In the genomic region with DNA sequence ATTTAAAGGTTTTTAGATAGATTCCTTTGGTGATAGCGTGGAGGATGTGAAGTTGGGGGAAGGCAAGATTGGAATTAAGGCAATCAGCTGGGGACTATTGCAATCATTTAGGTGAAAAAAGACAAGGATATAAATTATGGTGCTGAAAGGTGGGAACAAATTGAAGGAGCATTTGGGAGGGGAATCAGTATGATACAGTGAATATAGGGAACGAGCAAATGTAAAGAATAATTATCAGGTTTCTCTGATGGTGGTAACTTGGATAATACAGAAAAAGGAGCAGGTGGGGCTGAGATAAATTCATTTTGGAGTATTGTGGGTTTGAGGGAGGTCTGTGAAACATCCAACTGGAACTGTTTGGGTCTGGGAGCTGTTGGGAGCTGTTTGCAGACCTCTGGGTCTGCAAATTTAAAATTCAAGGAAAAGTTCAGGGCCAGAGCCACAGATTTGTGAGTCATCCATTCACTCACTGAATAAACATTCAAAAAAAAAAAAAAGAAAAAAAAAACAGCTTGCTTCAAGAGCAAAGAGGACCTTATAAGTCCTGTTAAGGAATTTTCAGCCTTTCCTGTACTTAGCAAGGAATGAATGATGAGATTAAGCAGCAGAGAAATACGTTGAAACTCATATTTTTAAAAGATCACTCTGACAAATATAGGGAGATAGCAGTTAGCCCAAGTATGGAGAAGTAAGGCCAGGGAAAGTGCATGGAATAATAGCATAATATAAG, we compare ENCODE assay signal across 1 cellular context.
A peak's percentile ranks its signal among the peaks of the same experiment; 100 is the strongest.
TF ChIP-seq lines count a peak whose summit lies in the region.

No MANE protein-coding gene starts in this region.

TF ChIP-seq in HepG2, 621 proteins besides CTCF, POLR2A, EP300 and RAD21 (continued from another document and continues in another):
- TF ChIP-seq NFE2 (CRISPR knock-in tag; IDR thresholded peaks at IDR 0.05) (no peak), ZNF563 (CRISPR knock-in tag; IDR thresholded peaks at IDR 0.05) (no peak), ZFY (CRISPR knock-in tag; IDR thresholded peaks at IDR 0.05) (no peak), ZNF660 (CRISPR knock-in tag; IDR thresholded peaks at IDR 0.05; ENCODE audit: borderline replicate concordance, low read depth) (no peak), HHEX (CRISPR knock-in tag; IDR thresholded peaks at IDR 0.05) (no peak), ZMYM3 (CRISPR knock-in tag; IDR thresholded peaks at IDR 0.05) (no peak), ZNF224 (CRISPR knock-in tag; IDR thresholded peaks at IDR 0.05) (no peak), MAFG (CRISPR knock-in tag; IDR thresholded peaks at IDR 0.05) (no peak), NFIB (CRISPR knock-in tag; IDR thresholded peaks at IDR 0.05; ENCODE audit: borderline replicate concordance) (no peak), CEBPB (IDR thresholded peaks at IDR 0.05; ENCODE audit: borderline replicate concordance, low read depth, low read length) (no peak), LCORL (IDR thresholded peaks at IDR 0.05) (no peak), LCORL (CRISPR knock-in tag; IDR thresholded peaks at IDR 0.05) (no peak; the same call in 1 of the 2 replicates), EZH2 (conservative IDR thresholded peaks at IDR 0.05; ENCODE audit: low read depth, low read length) (no peak), TOE1 (CRISPR knock-in tag; IDR thresholded peaks at IDR 0.05) (no peak; the same call in 1 of the 2 replicates), FOSL1 (CRISPR knock-in tag; IDR thresholded peaks at IDR 0.05; ENCODE audit: borderline replicate concordance) (peak; percentile 86), ZNF547 (CRISPR knock-in tag; IDR thresholded peaks at IDR 0.05) (no peak), PRPF4 (IDR thresholded peaks at IDR 0.05; ENCODE audit: low read depth, low read length, poor library complexity, severe bottlenecking) (no peak), ZNF652 (CRISPR knock-in tag; IDR thresholded peaks at IDR 0.05; ENCODE audit: borderline replicate concordance, low read depth) (no peak), ATRX (CRISPR knock-in tag; IDR thresholded peaks at IDR 0.05; ENCODE audit: borderline replicate concordance) (no peak), RCOR2 (CRISPR knock-in tag; IDR thresholded peaks at IDR 0.05) (peak; percentile 31; the same call in 1 of the 2 replicates), MLLT10 (CRISPR knock-in tag; IDR thresholded peaks at IDR 0.05) (no peak), ZNF20 (CRISPR knock-in tag; IDR thresholded peaks at IDR 0.05) (no peak), PHF21A (CRISPR knock-in tag; IDR thresholded peaks at IDR 0.05) (peak; percentile 57; the same call in 1 of the 2 replicates), CBX5 (CRISPR knock-in tag; IDR thresholded peaks at IDR 0.05; ENCODE audit: borderline replicate concordance) (no peak), AGO2 (optimal IDR thresholded peaks at IDR 0.05; ENCODE audit: low read depth, low read length) (no peak), HNRNPUL1 (IDR thresholded peaks at IDR 0.05; ENCODE audit: low read depth, low read length) (no peak), TARDBP (CRISPR knock-in tag; IDR thresholded peaks at IDR 0.05) (no peak), ZNF317 (CRISPR knock-in tag; IDR thresholded peaks at IDR 0.05) (peak; percentile 53; the same call in 1 of the 2 replicates), MYC (CRISPR knock-in tag; IDR thresholded peaks at IDR 0.05; ENCODE audit: borderline replicate concordance) (no peak), ZNF354B (CRISPR knock-in tag; IDR thresholded peaks at IDR 0.05) (no peak), GATAD2A (CRISPR knock-in tag; IDR thresholded peaks at IDR 0.05) (peak; percentile 83), RFX5 (IDR thresholded peaks at IDR 0.05; ENCODE audit: low read depth, low read length) (no peak), ZNF121 (CRISPR knock-in tag; IDR thresholded peaks at IDR 0.05) (no peak), ZNF468 (CRISPR knock-in tag; IDR thresholded peaks at IDR 0.05) (no peak), SRY (CRISPR knock-in tag; IDR thresholded peaks at IDR 0.05) (no peak), RARG (CRISPR knock-in tag; IDR thresholded peaks at IDR 0.05; ENCODE audit: low read depth) (no peak), SIN3A (IDR thresholded peaks at IDR 0.05; ENCODE audit: borderline replicate concordance, low read depth, low read length) (no peak), FOXC1 (CRISPR knock-in tag; IDR thresholded peaks at IDR 0.05; ENCODE audit: borderline replicate concordance) (no peak), ZNF883 (CRISPR knock-in tag; IDR thresholded peaks at IDR 0.05; ENCODE audit: not compliant biosample characterization) (no peak), SRSF4 (IDR thresholded peaks at IDR 0.05; ENCODE audit: low read depth, low read length, poor library complexity, severe bottlenecking) (no peak), ARHGAP35 (CRISPR knock-in tag; IDR thresholded peaks at IDR 0.05; ENCODE audit: borderline replicate concordance) (no peak), ZNF451 (CRISPR knock-in tag; IDR thresholded peaks at IDR 0.05) (no peak), NR2F2 (IDR thresholded peaks at IDR 0.05; ENCODE audit: borderline replicate concordance, low read depth) (0 out of 2 replicates have a peak, but pooled peaks have one; percentile 45), SYNCRIP (IDR thresholded peaks at IDR 0.05; ENCODE audit: insufficient read depth, low read depth, low read length) (no peak), SOX6 (IDR thresholded peaks at IDR 0.05) (no peak), SOX6 (CRISPR knock-in tag; IDR thresholded peaks at IDR 0.05) (peak; percentile 77), ZNF891 (CRISPR knock-in tag; IDR thresholded peaks at IDR 0.05) (no peak), NCOA2 (CRISPR knock-in tag; IDR thresholded peaks at IDR 0.05) (peak; percentile 88), ZNF367 (CRISPR knock-in tag; IDR thresholded peaks at IDR 0.05; ENCODE audit: borderline replicate concordance) (no peak), ZNF230 (CRISPR knock-in tag; IDR thresholded peaks at IDR 0.05) (no peak), KDM3A (CRISPR knock-in tag; IDR thresholded peaks at IDR 0.05; ENCODE audit: low read depth) (no peak), NR2F6 (IDR thresholded peaks at IDR 0.05) (peak; percentile 42; the same call in 1 of the 2 replicates), NR2F6 (CRISPR knock-in tag; IDR thresholded peaks at IDR 0.05) (peak; percentile 55; the same call in 1 of the 2 replicates), KLF9 (CRISPR knock-in tag; IDR thresholded peaks at IDR 0.05; ENCODE audit: low read depth) (0 out of 2 replicates have a peak, but pooled peaks have one; percentile 37), IRX3 (CRISPR knock-in tag; IDR thresholded peaks at IDR 0.05; ENCODE audit: borderline replicate concordance, low read depth) (no peak)
- TF ChIP-seq, protein P1, sequence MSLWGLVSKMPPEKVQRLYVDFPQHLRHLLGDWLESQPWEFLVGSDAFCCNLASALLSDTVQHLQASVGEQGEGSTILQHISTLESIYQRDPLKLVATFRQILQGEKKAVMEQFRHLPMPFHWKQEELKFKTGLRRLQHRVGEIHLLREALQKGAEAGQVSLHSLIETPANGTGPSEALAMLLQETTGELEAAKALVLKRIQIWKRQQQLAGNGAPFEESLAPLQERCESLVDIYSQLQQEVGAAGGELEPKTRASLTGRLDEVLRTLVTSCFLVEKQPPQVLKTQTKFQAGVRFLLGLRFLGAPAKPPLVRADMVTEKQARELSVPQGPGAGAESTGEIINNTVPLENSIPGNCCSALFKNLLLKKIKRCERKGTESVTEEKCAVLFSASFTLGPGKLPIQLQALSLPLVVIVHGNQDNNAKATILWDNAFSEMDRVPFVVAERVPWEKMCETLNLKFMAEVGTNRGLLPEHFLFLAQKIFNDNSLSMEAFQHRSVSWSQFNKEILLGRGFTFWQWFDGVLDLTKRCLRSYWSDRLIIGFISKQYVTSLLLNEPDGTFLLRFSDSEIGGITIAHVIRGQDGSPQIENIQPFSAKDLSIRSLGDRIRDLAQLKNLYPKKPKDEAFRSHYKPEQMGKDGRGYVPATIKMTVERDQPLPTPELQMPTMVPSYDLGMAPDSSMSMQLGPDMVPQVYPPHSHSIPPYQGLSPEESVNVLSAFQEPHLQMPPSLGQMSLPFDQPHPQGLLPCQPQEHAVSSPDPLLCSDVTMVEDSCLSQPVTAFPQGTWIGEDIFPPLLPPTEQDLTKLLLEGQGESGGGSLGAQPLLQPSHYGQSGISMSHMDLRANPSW (CRISPR knock-in tag; IDR thresholded peaks at IDR 0.05; ENCODE audit: borderline replicate concordance), result 0 out of 2 replicates have a peak, but pooled peaks have one; percentile 19
- TF ChIP-seq, protein P2, sequence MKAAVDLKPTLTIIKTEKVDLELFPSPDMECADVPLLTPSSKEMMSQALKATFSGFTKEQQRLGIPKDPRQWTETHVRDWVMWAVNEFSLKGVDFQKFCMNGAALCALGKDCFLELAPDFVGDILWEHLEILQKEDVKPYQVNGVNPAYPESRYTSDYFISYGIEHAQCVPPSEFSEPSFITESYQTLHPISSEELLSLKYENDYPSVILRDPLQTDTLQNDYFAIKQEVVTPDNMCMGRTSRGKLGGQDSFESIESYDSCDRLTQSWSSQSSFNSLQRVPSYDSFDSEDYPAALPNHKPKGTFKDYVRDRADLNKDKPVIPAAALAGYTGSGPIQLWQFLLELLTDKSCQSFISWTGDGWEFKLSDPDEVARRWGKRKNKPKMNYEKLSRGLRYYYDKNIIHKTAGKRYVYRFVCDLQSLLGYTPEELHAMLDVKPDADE (CRISPR knock-in tag; IDR thresholded peaks at IDR 0.05), result no peak
- TF ChIP-seq, protein P3, sequence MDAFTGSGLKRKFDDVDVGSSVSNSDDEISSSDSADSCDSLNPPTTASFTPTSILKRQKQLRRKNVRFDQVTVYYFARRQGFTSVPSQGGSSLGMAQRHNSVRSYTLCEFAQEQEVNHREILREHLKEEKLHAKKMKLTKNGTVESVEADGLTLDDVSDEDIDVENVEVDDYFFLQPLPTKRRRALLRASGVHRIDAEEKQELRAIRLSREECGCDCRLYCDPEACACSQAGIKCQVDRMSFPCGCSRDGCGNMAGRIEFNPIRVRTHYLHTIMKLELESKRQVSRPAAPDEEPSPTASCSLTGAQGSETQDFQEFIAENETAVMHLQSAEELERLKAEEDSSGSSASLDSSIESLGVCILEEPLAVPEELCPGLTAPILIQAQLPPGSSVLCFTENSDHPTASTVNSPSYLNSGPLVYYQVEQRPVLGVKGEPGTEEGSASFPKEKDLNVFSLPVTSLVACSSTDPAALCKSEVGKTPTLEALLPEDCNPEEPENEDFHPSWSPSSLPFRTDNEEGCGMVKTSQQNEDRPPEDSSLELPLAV (CRISPR knock-in tag; conservative IDR thresholded peaks at IDR 0.05; ENCODE audit: low read depth), result no peak
- TF ChIP-seq, protein P4, sequence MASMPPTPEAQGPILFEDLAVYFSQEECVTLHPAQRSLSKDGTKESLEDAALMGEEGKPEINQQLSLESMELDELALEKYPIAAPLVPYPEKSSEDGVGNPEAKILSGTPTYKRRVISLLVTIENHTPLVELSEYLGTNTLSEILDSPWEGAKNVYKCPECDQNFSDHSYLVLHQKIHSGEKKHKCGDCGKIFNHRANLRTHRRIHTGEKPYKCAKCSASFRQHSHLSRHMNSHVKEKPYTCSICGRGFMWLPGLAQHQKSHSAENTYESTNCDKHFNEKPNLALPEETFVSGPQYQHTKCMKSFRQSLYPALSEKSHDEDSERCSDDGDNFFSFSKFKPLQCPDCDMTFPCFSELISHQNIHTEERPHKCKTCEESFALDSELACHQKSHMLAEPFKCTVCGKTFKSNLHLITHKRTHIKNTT (CRISPR knock-in tag; IDR thresholded peaks at IDR 0.05), result no peak
- TF ChIP-seq, protein P5, sequence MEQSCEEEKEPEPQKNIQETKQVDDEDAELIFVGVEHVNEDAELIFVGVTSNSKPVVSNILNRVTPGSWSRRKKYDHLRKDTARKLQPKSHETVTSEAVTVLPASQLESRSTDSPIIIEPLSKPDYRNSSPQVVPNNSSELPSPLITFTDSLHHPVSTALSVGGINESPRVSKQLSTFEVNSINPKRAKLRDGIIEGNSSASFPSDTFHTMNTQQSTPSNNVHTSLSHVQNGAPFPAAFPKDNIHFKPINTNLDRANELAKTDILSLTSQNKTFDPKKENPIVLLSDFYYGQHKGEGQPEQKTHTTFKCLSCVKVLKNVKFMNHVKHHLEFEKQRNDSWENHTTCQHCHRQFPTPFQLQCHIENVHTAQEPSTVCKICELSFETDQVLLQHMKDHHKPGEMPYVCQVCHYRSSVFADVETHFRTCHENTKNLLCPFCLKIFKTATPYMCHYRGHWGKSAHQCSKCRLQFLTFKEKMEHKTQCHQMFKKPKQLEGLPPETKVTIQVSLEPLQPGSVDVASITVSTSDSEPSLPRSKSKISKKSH (CRISPR knock-in tag; IDR thresholded peaks at IDR 0.05; ENCODE audit: borderline replicate concordance), result no peak
- TF ChIP-seq, protein P6, sequence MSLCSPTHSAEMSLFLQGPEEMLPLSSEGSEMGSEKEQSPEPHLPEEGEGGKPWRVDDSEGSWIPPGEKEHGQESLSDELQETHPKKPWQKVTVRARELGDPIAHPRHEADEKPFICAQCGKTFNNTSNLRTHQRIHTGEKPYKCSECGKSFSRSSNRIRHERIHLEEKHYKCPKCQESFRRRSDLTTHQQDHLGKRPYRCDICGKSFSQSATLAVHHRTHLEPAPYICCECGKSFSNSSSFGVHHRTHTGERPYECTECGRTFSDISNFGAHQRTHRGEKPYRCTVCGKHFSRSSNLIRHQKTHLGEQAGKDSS (CRISPR knock-in tag; IDR thresholded peaks at IDR 0.05; ENCODE audit: borderline replicate concordance, low read depth), result no peak
- TF ChIP-seq, protein P7, sequence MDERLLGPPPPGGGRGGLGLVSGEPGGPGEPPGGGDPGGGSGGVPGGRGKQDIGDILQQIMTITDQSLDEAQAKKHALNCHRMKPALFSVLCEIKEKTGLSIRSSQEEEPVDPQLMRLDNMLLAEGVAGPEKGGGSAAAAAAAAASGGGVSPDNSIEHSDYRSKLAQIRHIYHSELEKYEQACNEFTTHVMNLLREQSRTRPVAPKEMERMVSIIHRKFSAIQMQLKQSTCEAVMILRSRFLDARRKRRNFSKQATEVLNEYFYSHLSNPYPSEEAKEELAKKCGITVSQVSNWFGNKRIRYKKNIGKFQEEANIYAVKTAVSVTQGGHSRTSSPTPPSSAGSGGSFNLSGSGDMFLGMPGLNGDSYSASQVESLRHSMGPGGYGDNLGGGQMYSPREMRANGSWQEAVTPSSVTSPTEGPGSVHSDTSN (CRISPR knock-in tag; IDR thresholded peaks at IDR 0.05), result no peak
- TF ChIP-seq, protein P8, sequence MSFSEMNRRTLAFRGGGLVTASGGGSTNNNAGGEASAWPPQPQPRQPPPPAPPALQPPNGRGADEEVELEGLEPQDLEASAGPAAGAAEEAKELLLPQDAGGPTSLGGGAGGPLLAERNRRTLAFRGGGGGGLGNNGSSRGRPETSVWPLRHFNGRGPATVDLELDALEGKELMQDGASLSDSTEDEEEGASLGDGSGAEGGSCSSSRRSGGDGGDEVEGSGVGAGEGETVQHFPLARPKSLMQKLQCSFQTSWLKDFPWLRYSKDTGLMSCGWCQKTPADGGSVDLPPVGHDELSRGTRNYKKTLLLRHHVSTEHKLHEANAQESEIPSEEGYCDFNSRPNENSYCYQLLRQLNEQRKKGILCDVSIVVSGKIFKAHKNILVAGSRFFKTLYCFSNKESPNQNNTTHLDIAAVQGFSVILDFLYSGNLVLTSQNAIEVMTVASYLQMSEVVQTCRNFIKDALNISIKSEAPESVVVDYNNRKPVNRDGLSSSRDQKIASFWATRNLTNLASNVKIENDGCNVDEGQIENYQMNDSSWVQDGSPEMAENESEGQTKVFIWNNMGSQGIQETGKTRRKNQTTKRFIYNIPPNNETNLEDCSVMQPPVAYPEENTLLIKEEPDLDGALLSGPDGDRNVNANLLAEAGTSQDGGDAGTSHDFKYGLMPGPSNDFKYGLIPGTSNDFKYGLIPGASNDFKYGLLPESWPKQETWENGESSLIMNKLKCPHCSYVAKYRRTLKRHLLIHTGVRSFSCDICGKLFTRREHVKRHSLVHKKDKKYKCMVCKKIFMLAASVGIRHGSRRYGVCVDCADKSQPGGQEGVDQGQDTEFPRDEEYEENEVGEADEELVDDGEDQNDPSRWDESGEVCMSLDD (CRISPR knock-in tag; IDR thresholded peaks at IDR 0.05; ENCODE audit: borderline replicate concordance), result no peak
